In genomic region chr9:135039916-135040645, GRCh38 we compare ENCODE assay signal across 15 cellular contexts. TPM values are rescaled to one million over a fixed set of nuclear protein-coding genes. Genes with fewer than 3 reads are reported as not detected.
"Had no signal": no experiment of that assay in that cellular context is flagged by ENCODE, and none has a peak within 500 bp of the region (broad histone marks: within the 10 kb centered on the region; RNA-seq: fewer than 3 reads in every experiment).

No MANE protein-coding gene starts in this region.

- DNase-seq: activated B cell treated with CpG ODN at 0.5 μM for 24 hours; activated CD4-positive, alpha-beta memory T cell treated with anti-CD3 and anti-CD28 coated beads for 36 hours; activated CD4-positive, alpha-beta T cell treated with anti-CD3 and anti-CD28 coated beads for 4 hours; activated effector memory CD4-positive, alpha-beta T cell treated with anti-CD3 and anti-CD28 coated beads, Interleukin-2, amount 50 U/mL, for 16 hours; activated T-cell treated with anti-CD3 and anti-CD28 coated beads, Interleukin-2, amount 50 U/mL, for 72 hours; cerebellar nuclear complex; effector CD4-positive, alpha-beta T cell; kidney; left ventricle myocardium inferior; mammary epithelial cell; midbrain; retina; stimulated activated CD4-positive, alpha-beta T cell treated with anti-CD3 and anti-CD28 coated beads, Interleukin-2, amount 100 ng/mL, for 24 hours; stimulated activated naive CD8-positive, alpha-beta T cell treated with anti-CD3 and anti-CD28 coated beads, Interleukin-15, Interleukin-2, amounts not matched to agents 100 U/mL and 50 U/mL, for 24 hours; trophoblast cell had no signal

RNA-seq across cellular contexts. Expression of gene OLFM1, which starts 47.4 kb away (rescaled TPM):
- total RNA-seq: activated B cell treated with CpG ODN at 0.5 μM for 24 hours; activated CD4-positive, alpha-beta memory T cell treated with anti-CD3 and anti-CD28 coated beads for 36 hours had no signal
